24 cellular contexts compared by ENCODE assay signal in genomic region chr6:36698871-36699271, GRCh38. TPM values are rescaled to one million over a fixed set of nuclear protein-coding genes. Genes with fewer than 3 reads are reported as not detected.
"Had no signal": no experiment of that assay in that cellular context is flagged by ENCODE, and none has a peak within 500 bp of the region (broad histone marks: within the 10 kb centered on the region; RNA-seq: fewer than 3 reads in every experiment).

No MANE protein-coding gene starts in this region.

- H3K36me3 ChIP-seq: stomach had no signal

- H3K36me3 Mint-ChIP-seq: activated naive CD8-positive, alpha-beta T cell; mesothelial cell of epicardium; WTC11 had no signal

- ATAC-seq: activated T-cell treated with anti-CD3 and anti-CD28 coated beads, Interleukin-2, amount 50 U/mL, for 4 hours; body of pancreas; foreskin keratinocyte; WTC11 had no signal

- H3K27me3 Mint-ChIP-seq: activated naive CD8-positive, alpha-beta T cell had no signal

- H3K9me3 ChIP-seq: body of pancreas, SK-N-SH, stomach had no signal

- FAIRE-seq: islet of Langerhans had no signal

- DNase-seq: activated CD4-positive, alpha-beta T cell treated with anti-CD3 and anti-CD28 coated beads, Interleukin-2, amount 50 U/mL, for 1 hour; activated CD8-positive, alpha-beta memory T cell treated with anti-CD3 and anti-CD28 coated beads, Interleukin-2, amount 50 U/mL, for 4 hours; activated gamma-delta T cell treated with Interleukin-2 at 50 U/mL for 16 hours; activated T-cell treated with anti-CD3 and anti-CD28 coated beads, Interleukin-2, amount 50 U/mL, for 4 hours; amniotic stem cell; body of pancreas; foreskin keratinocyte; glutamatergic neuron; hippocampal formation; nephron progenitor cell; SK-N-SH; stimulated activated CD4-positive, alpha-beta T cell treated with anti-CD3 and anti-CD28 coated beads, Interleukin-15, amount 100 ng/mL, for 24 hours; stimulated activated CD4-positive, alpha-beta T cell treated with anti-CD3 and anti-CD28 coated beads, Interleukin-2, amount 100 ng/mL, for 48 hours; stomach had no signal

- H3K9me3 Mint-ChIP-seq: activated T-cell treated with anti-CD3 and anti-CD28 coated beads, Interleukin-2, amount 50 U/mL, for 4 hours; mesothelial cell of epicardium; T-helper 2 cell treated with Interferon-gamma antibody and Interleukin-4, amounts not matched to agents 5 μg/mL and 100 μg/mL, for 36 hours; WTC11 had no signal

- H3K9ac ChIP-seq: SK-N-SH had no signal

- H3K4me3 Mint-ChIP-seq: activated naive CD8-positive, alpha-beta T cell; activated T-cell treated with anti-CD3 and anti-CD28 coated beads, Interleukin-2, amount 50 U/mL, for 4 hours; mesothelial cell of epicardium; nephron progenitor cell; T-helper 2 cell treated with Interferon-gamma antibody and Interleukin-4, amounts not matched to agents 5 μg/mL and 100 μg/mL, for 36 hours; WTC11 had no signal

- H3K4me2 ChIP-seq: SK-N-SH had no signal

- H3K27ac Mint-ChIP-seq: activated naive CD8-positive, alpha-beta T cell; mesothelial cell of epicardium; nephron progenitor cell; progenitor cell of endocrine pancreas; T-helper 2 cell treated with Interferon-gamma antibody and Interleukin-4, amounts not matched to agents 5 μg/mL and 100 μg/mL, for 36 hours; WTC11 had no signal

- H3K27me3 ChIP-seq: body of pancreas, foreskin keratinocyte had no signal

- H3K4me3 ChIP-seq: body of pancreas, dorsolateral prefrontal cortex, lung, skin epidermis had no signal

- H3K4me1 Mint-ChIP-seq: mesothelial cell of epicardium, WTC11 had no signal

- H3K27ac ChIP-seq: body of pancreas, dorsolateral prefrontal cortex, epithelial cell of prostate, foreskin keratinocyte had no signal

RNA-seq across cellular contexts. Expression of gene RAB44, which starts 1.2 kb away (rescaled TPM):
- total RNA-seq: foreskin keratinocyte, progenitor cell of endocrine pancreas had no signal
